24 cellular contexts compared by ENCODE assay signal in genomic region chr3:97425002-97425401, GRCh38.
"Had no signal": no experiment of that assay in that cellular context is flagged by ENCODE, and none has a peak within 500 bp of the region (broad histone marks: within the 10 kb centered on the region; RNA-seq: fewer than 3 reads in every experiment).

No MANE protein-coding gene starts in this region.

- H3K27ac ChIP-seq: colonic mucosa, coronary artery, dorsolateral prefrontal cortex, epithelial cell of prostate, esophagus muscularis mucosa, esophagus squamous epithelium, foreskin keratinocyte, gastrocnemius medialis, gastroesophageal sphincter, heart left ventricle, heart right ventricle had no signal

- H3K36me3 ChIP-seq: colonic mucosa, esophagus muscularis mucosa, esophagus squamous epithelium, gastrocnemius medialis, gastroesophageal sphincter, heart left ventricle, heart right ventricle had no signal

- H3K4me1 ChIP-seq: colonic mucosa, esophagus muscularis mucosa, esophagus squamous epithelium, foreskin keratinocyte, gastrocnemius medialis, gastroesophageal sphincter, heart left ventricle, heart right ventricle had no signal

- H3K4me3 ChIP-seq: colonic mucosa, coronary artery, dorsolateral prefrontal cortex, esophagus muscularis mucosa, esophagus squamous epithelium, gastrocnemius medialis, gastroesophageal sphincter, heart left ventricle, heart right ventricle had no signal

- DNase-seq: colonic mucosa; cortex of kidney; dermis blood vessel endothelial cell; dorsolateral prefrontal cortex; effector CD4-positive, alpha-beta T cell; effector CD8-positive, alpha-beta T cell; effector memory CD4-positive, alpha-beta T cell; effector memory CD8-positive, alpha-beta T cell; endodermal cell; erythroblast; esophagus squamous epithelium; foreskin fibroblast; foreskin keratinocyte; foreskin melanocyte; gastrocnemius medialis; glutamatergic neuron; head of caudate nucleus; heart right ventricle had no signal

- ATAC-seq: effector memory CD8-positive, alpha-beta T cell; esophagus mucosa; foreskin keratinocyte; gastrocnemius medialis; gastroesophageal sphincter; heart left ventricle; heart right ventricle had no signal

- H3K9me3 ChIP-seq: colonic mucosa, gastrocnemius medialis had no signal

- H3K27me3 ChIP-seq: colonic mucosa, dorsolateral prefrontal cortex, esophagus muscularis mucosa, esophagus squamous epithelium, foreskin keratinocyte, gastrocnemius medialis, gastroesophageal sphincter, heart left ventricle, heart right ventricle had no signal
